20 cellular contexts compared by ENCODE assay signal in genomic region chr22:49500076-49500460, GRCh38.
"Had no signal": no experiment of that assay in that cellular context is flagged by ENCODE, and none has a peak within 500 bp of the region (broad histone marks: within the 10 kb centered on the region; RNA-seq: fewer than 3 reads in every experiment).

No MANE protein-coding gene starts in this region.

- H3K27me3 ChIP-seq: MG63 had no signal

- H3K9me2 ChIP-seq: SK-N-SH had no signal

- H3K27ac ChIP-seq: HL-60, RWPE1 had no signal

- H3K9me3 ChIP-seq: SK-N-SH had no signal

- H3K36me3 ChIP-seq: MG63 had no signal

- DNase-seq: KG1, MG63, NCI-H1092, NCI-H1105 treated with DMSO at 0.1 percent for 48 hours, NCI-H1417 treated with DMSO at 0.1 percent for 48 hours, NCI-H146, NCI-H1694 treated with DMSO at 0.1 percent for 48 hours, NCI-H1930, NCI-H2081, NCI-H2107, NCI-H226, NCI-H446, NCI-H510A, NCI-H524 treated with DMSO at 0.1 percent for 48 hours, NCI-H69, NCI-H774, SHP77, SK-N-SH had no signal

- H3K4me3 ChIP-seq: MG63 had no signal

- H3K4me2 ChIP-seq: SK-N-SH had no signal

- H3K9ac ChIP-seq: SK-N-SH had no signal
